ENCODE assay signal across 21 cellular contexts in the genomic region with DNA sequence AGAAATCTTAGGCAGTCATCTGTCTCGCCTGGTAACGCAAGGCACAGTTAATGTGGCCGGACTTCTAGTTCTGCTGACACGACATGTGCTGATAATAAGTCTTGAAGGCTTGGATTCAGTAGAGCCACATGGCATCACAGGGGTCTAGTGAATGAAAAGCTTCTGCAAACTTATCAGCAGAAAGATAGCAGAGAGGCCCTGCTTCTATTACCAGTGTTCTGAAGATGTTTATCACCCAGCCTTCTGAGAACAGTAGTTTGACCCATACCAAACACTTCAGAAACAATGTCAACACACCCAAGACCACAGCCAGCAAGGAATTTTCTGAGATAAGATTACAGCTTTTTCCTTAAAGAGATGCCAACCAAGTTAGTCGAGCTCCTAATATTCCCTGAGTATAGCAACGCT.
DNase-seq lines count a peak whose midpoint lies in the region; ATAC-seq and TF ChIP-seq lines count a peak whose summit lies in the region.
"Had no signal": no experiment of that assay in that cellular context is flagged by ENCODE, and none has a peak within 500 bp of the region (broad histone marks: within the 10 kb centered on the region; RNA-seq: fewer than 3 reads in every experiment).

No MANE protein-coding gene starts in this region.

- no peaks in the 10 kb centered on the region for H3K79me2 ChIP-seq in osteoblast (ENCODE audit: insufficient read depth, low read length)

- H3K27me3 ChIP-seq in osteoblast (ENCODE audit: insufficient read depth, low read length) = peaks cover 5% of the 10 kb centered on the region
- H3K27me3 ChIP-seq: gastroesophageal sphincter had no signal

- H2AFZ ChIP-seq in osteoblast (ENCODE audit: low read length) = no peak overlapping the region

- peak; percentile 79 for DNase-seq in CMK (ENCODE audit: low read depth)
- peak; percentile 60 for DNase-seq in NCI-H226
- peak; percentile 40 to 82 for DNase-seq in erythroblast (lab: John Stamatoyannopoulos, UW)
- peak; percentile 11 for DNase-seq in myocyte (ENCODE audit: low read depth)
- no peak for DNase-seq in NCI-H2171 treated with DMSO at 0.1 percent for 48 hours (lab: John Stamatoyannopoulos, UW)
- no peak for DNase-seq in osteoblast (ENCODE audit: insufficient read length, low spot score, missing footprints)
- no peak for DNase-seq in stimulated activated CD4-positive, alpha-beta T cell treated with anti-CD3 and anti-CD28 coated beads, Interleukin-1b, Interleukin-23, amount 100 ng/mL, for 48 hours
- DNase-seq: activated CD8-positive, alpha-beta memory T cell treated with anti-CD3 and anti-CD28 coated beads, Interleukin-2, amount 50 U/mL, for 48 hours; activated naive CD4-positive, alpha-beta T cell treated with anti-CD3 and anti-CD28 coated beads for 36 hours; DMS 273 treated with DMSO at 0.1 percent for 48 hours; endodermal cell; immature natural killer cell; mucosa of descending colon; NCI-H1436 treated with DMSO at 0.1 percent for 48 hours; NCI-H345; NK-92 treated with Interleukin-12 subunit alpha and Interleukin-12 subunit beta, amount 100 ng/mL, for 24 hours; T-helper 2 cell had no signal

- no peak for TF ChIP-seq POLR2A in erythroblast (IDR thresholded peaks at IDR 0.05; ENCODE audit: low read length)

- H3K4me1 ChIP-seq in osteoblast (ENCODE audit: insufficient read depth, low read length) = no peaks in the 10 kb centered on the region
- H3K4me1 ChIP-seq: gastroesophageal sphincter, prostate gland had no signal

- no peak for TF ChIP-seq CTCF in osteoblast (IDR thresholded peaks at IDR 0.05; ENCODE audit: extremely low read depth, low read depth, low read length)

- no peak for ATAC-seq in HG03135 (IDR thresholded peaks at IDR 0.05; ENCODE audit: unreplicated experiment)
- ATAC-seq: gastroesophageal sphincter, mucosa of descending colon had no signal

- no peak overlapping the region for H3K27ac ChIP-seq in osteoblast (ENCODE audit: low read depth, low read length)
- H3K27ac ChIP-seq: gastroesophageal sphincter, HL-60, prostate gland had no signal

- H3K4me2 ChIP-seq in osteoblast (ENCODE audit: insufficient read depth, low read length) = no peak overlapping the region

- H3K36me3 ChIP-seq in osteoblast (ENCODE audit: insufficient read depth, low read length) = no peaks in the 10 kb centered on the region
- H3K36me3 ChIP-seq: prostate gland had no signal

- no peak overlapping the region for H3K4me3 ChIP-seq in osteoblast (ENCODE audit: insufficient read depth, low read length)
- H3K4me3 ChIP-seq: gastroesophageal sphincter, mucosa of descending colon, prostate gland had no signal

- no peaks in the 10 kb centered on the region for H4K20me1 ChIP-seq in osteoblast (ENCODE audit: insufficient read depth, low read length)

- no peaks in the 10 kb centered on the region for H3K9me3 ChIP-seq in osteoblast (ENCODE audit: low read depth, low read length)
- H3K9me3 ChIP-seq: gastroesophageal sphincter, mucosa of descending colon, prostate gland had no signal

Comparison
In these comparisons a context has a peak if more than half of its experiments do, and no peak if none do; other contexts are left out.
1. DNase-seq: peak in CMK (single experiment), NCI-H226 (single experiment), erythroblast (2 of 2) and myocyte (single experiment); none in NCI-H2171 treated with DMSO at 0.1 percent for 48 hours (single experiment), osteoblast (single experiment) and stimulated activated CD4-positive, alpha-beta T cell treated with anti-CD3 and anti-CD28 coated beads, Interleukin-1b, Interleukin-23, amount 100 ng/mL, for 48 hours (single experiment).